Comparison of ENCODE assay signal across 33 cellular contexts in the genomic region with DNA sequence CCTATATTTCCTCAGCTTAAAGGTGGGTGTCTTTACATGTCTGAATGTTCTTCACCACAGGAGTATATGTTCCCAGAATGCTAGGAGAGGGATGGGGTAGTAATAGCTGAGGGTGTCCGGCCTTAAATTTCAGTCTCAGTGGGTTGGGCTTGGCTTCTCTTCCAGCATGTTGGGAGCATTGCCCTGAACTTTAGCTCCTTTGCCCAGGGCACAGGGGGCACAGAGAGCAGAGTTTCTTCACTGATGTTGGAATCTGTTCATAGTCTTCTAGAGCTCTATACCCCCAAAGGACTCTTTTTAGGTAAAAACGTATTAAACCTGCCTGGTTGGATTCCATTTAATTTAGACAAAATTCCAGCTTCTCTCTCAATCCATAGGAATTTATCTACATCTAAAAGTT.
"Had no signal": no experiment of that assay in that cellular context is flagged by ENCODE, and none has a peak within 500 bp of the region (broad histone marks: within the 10 kb centered on the region; RNA-seq: fewer than 3 reads in every experiment).

No MANE protein-coding gene starts in this region.

- H3K4me1 Mint-ChIP-seq: naive thymus-derived CD8-positive, alpha-beta T cell; nephron progenitor cell; stimulated activated memory B cell treated with anti-CD40 and anti-IgM and Interleukin-4, amounts not matched to agents 10 μg/mL and 1 μg/mL and 100 μg/mL, for 72 hours; stimulated activated naive CD8-positive, alpha-beta T cell treated with anti-CD3 and anti-CD28 coated beads, Interleukin-15, amount 100 ng/mL, for 72 hours had no signal

- H3K9ac ChIP-seq: parathyroid adenoma had no signal

- H3K27ac ChIP-seq: neutrophil, ovary, parathyroid adenoma, psoas muscle, skin epidermis, spleen, suprapubic skin, testis, tibial artery, transverse colon, upper lobe of right lung, uterus had no signal

- H3K4me1 ChIP-seq: parathyroid adenoma, spleen, suprapubic skin, testis, tibial artery, transverse colon, upper lobe of right lung, uterus had no signal

- H3K36me3 ChIP-seq: neutrophil, ovary, spleen, suprapubic skin, tibial artery, transverse colon, upper lobe of right lung, uterus had no signal

- H2AFZ ChIP-seq: parathyroid adenoma had no signal

- DNase-seq: naive thymus-derived CD8-positive, alpha-beta T cell; nephron progenitor cell; nucleus accumbens; ovary; posterior cingulate gyrus; right cardiac atrium; spleen; stimulated activated CD4-positive, alpha-beta T cell treated with anti-CD3 and anti-CD28 coated beads, Interleukin-12 subunit alpha, Interleukin-12 subunit beta, amount 100 ng/mL, for 4 hours; stimulated activated CD4-positive, alpha-beta T cell treated with anti-CD3 and anti-CD28 coated beads, Interleukin-1b, Interleukin-23, amount 100 ng/mL, for 48 hours; stimulated activated CD4-positive, alpha-beta T cell treated with anti-CD3 and anti-CD28 coated beads, Interleukin-4, amount 100 ng/mL, for 1 hour; stimulated activated CD4-positive, alpha-beta T cell treated with anti-CD3 and anti-CD28 coated beads, Interleukin-4, amount 100 ng/mL, for 4 hours; stimulated activated CD8-positive, alpha-beta memory T cell treated with anti-CD3 and anti-CD28 coated beads, Interleukin-4, amount 100 ng/mL, for 48 hours; stimulated activated naive CD4-positive, alpha-beta T cell; stimulated activated naive CD8-positive, alpha-beta T cell treated with anti-CD3 and anti-CD28 coated beads, Interleukin-15, amount 100 ng/mL, for 72 hours; stimulated activated naive CD8-positive, alpha-beta T cell treated with anti-CD3 and anti-CD28 coated beads, Interleukin-15, Interleukin-2, amounts not matched to agents 100 U/mL and 50 U/mL, for 24 hours; substantia nigra; testis; tibial artery; transverse colon; upper lobe of right lung; uterus had no signal

- H3K9me3 Mint-ChIP-seq: nephron progenitor cell; stimulated activated memory B cell treated with anti-CD40 and anti-IgM and Interleukin-4, amounts not matched to agents 10 μg/mL and 1 μg/mL and 100 μg/mL, for 72 hours; stimulated activated naive CD8-positive, alpha-beta T cell treated with anti-CD3 and anti-CD28 coated beads, Interleukin-15, amount 100 ng/mL, for 72 hours; type B pancreatic cell had no signal

- H3K36me3 Mint-ChIP-seq: naive thymus-derived CD8-positive, alpha-beta T cell; natural killer cell treated with Interleukin-12 subunit alpha and Interleukin-12 subunit beta and Interleukin-15 and Interleukin-18, amount 100 ng/mL, for 72 hours; stimulated activated memory B cell treated with anti-CD40 and anti-IgM and Interleukin-4, amounts not matched to agents 10 μg/mL and 1 μg/mL and 100 μg/mL, for 72 hours; type B pancreatic cell had no signal

- H3K27me3 ChIP-seq: neutrophil, ovary, spleen, suprapubic skin, testis, tibial artery, transverse colon, upper lobe of right lung, uterus had no signal

- H3K27ac Mint-ChIP-seq: naive thymus-derived CD8-positive, alpha-beta T cell; natural killer cell treated with Interleukin-12 subunit alpha and Interleukin-12 subunit beta and Interleukin-15 and Interleukin-18, amount 100 ng/mL, for 72 hours; nephron progenitor cell; progenitor cell of endocrine pancreas; stimulated activated memory B cell treated with anti-CD40 and anti-IgM and Interleukin-4, amounts not matched to agents 10 μg/mL and 1 μg/mL and 100 μg/mL, for 72 hours; stimulated activated naive CD8-positive, alpha-beta T cell treated with anti-CD3 and anti-CD28 coated beads, Interleukin-15, amount 100 ng/mL, for 72 hours; type B pancreatic cell had no signal

- H3K27me3 Mint-ChIP-seq: natural killer cell treated with Interleukin-12 subunit alpha and Interleukin-12 subunit beta and Interleukin-15 and Interleukin-18, amount 100 ng/mL, for 72 hours; progenitor cell of endocrine pancreas; stimulated activated naive CD8-positive, alpha-beta T cell treated with anti-CD3 and anti-CD28 coated beads, Interleukin-15, amount 100 ng/mL, for 72 hours; type B pancreatic cell had no signal

- H3K79me2 ChIP-seq: parathyroid adenoma had no signal

- H3K4me3 Mint-ChIP-seq: naive thymus-derived CD8-positive, alpha-beta T cell; natural killer cell treated with Interleukin-12 subunit alpha and Interleukin-12 subunit beta and Interleukin-15 and Interleukin-18, amount 100 ng/mL, for 72 hours; nephron progenitor cell; neural crest cell; stimulated activated memory B cell treated with anti-CD40 and anti-IgM and Interleukin-4, amounts not matched to agents 10 μg/mL and 1 μg/mL and 100 μg/mL, for 72 hours; stimulated activated naive CD8-positive, alpha-beta T cell treated with anti-CD3 and anti-CD28 coated beads, Interleukin-15, amount 100 ng/mL, for 72 hours; type B pancreatic cell had no signal

- H3K4me3 ChIP-seq: ovary, psoas muscle, skin epidermis, smooth muscle cell, spleen, suprapubic skin, testis, tibial artery, transverse colon, upper lobe of right lung, uterus had no signal

- ATAC-seq: naive thymus-derived CD8-positive, alpha-beta T cell; natural killer cell treated with Interleukin-12 subunit alpha and Interleukin-12 subunit beta and Interleukin-15 and Interleukin-18, amount 100 ng/mL, for 72 hours; psoas muscle; right cardiac atrium; sciatic nerve; stimulated activated memory B cell treated with anti-CD40 and anti-IgM and Interleukin-4, amounts not matched to agents 10 μg/mL and 1 μg/mL and 100 μg/mL, for 72 hours; stimulated activated naive CD8-positive, alpha-beta T cell treated with anti-CD3 and anti-CD28 coated beads, Interleukin-15, amount 100 ng/mL, for 72 hours; stimulated activated naive CD8-positive, alpha-beta T cell treated with anti-CD3 and anti-CD28 coated beads, Interleukin-15, Interleukin-2, amounts not matched to agents 100 U/mL and 50 U/mL, for 24 hours; upper lobe of right lung had no signal

- H3K9me3 ChIP-seq: neutrophil, ovary, psoas muscle, spleen, suprapubic skin, testis, tibial artery, transverse colon, upper lobe of right lung, uterus had no signal

- H3K4me2 ChIP-seq: smooth muscle cell had no signal
